ENCODE assay signal across 26 cellular contexts in the genomic region with DNA sequence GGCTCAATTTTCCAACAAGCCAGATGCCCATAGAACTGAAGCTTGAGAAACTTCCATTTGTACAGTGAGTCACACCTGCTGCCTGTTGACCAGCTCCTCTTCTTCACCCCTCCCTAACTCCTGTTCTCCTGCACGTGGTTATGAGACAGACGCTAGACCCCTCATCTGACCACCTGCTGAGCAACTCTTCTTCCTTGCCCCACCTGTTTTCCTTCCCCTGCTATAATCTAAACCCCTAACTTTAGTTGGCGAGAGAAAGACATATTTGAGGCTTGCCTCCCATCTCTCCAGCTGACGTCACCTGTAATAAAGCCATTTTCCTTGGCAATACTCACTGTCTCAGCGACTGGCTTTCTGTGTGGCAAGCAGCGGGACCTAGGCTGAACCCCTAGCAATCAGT. TPM values are rescaled to one million over a fixed set of nuclear protein-coding genes. Genes with fewer than 3 reads are reported as not detected.
A peak's percentile ranks its signal among the peaks of the same experiment; 100 is the strongest.
DNase-seq lines count a peak whose midpoint lies in the region; ATAC-seq, FAIRE-seq and TF ChIP-seq lines count a peak whose summit lies in the region.
"Had no signal": no experiment of that assay in that cellular context is flagged by ENCODE, and none has a peak within 500 bp of the region (broad histone marks: within the 10 kb centered on the region; RNA-seq: fewer than 3 reads in every experiment).

No MANE protein-coding gene starts in this region.

- DNase-seq in A549 (ENCODE audit: low read depth in 1 of 2, low spot score in 1 of 2) (no peak), LoVo (ENCODE audit: low spot score) (peak; percentile 34), colonic mucosa (peak; percentile 66), mucosa of descending colon (peak in 1 of 3 donors; percentile 61), UCSD-AML1 (lab: John Stamatoyannopoulos, UW; ENCODE audit: unreplicated experiment) (no peak), nucleus accumbens (lab: John Stamatoyannopoulos, UW) (no peak)
- DNase-seq: activated B cell treated with CpG ODN at 0.5 μM for 24 hours; activated naive CD4-positive, alpha-beta T cell treated with anti-CD3 and anti-CD28 coated beads, Interleukin-2, amount 10 ng/mL, durations not matched to agents 7 days and 5 days; brain microvascular endothelial cell; COR-L47; DND-41; effector CD8-positive, alpha-beta T cell; foreskin melanocyte; H9; KG1; left lung; naive thymus-derived CD4-positive, alpha-beta T cell; NCI-H510A; occipital lobe; SJCRH30; stimulated activated CD4-positive, alpha-beta T cell treated with anti-CD3 and anti-CD28 coated beads, Interleukin-2, amount 100 ng/mL, for 24 hours; trophoblast cell had no signal

- POLR2A ChIA-PET in A549 (lab: Yijun Ruan, JAX) = no interaction called here

- peak; percentile 66 to 73; a peak in 5 of 6 replicates for ATAC-seq in A549
- ATAC-seq in mucosa of descending colon = peak; percentile 87
- no peak for ATAC-seq in HG02571 (IDR thresholded peaks at IDR 0.05; ENCODE audit: unreplicated experiment)
- no peak for ATAC-seq in HG02642 (IDR thresholded peaks at IDR 0.05; ENCODE audit: poor library complexity, unreplicated experiment)
- ATAC-seq: left lung; naive thymus-derived CD4-positive, alpha-beta T cell had no signal

- H3K36me3 ChIP-seq in colonic mucosa = no peaks in the 10 kb centered on the region
- H3K36me3 ChIP-seq in mucosa of descending colon (ENCODE audit: low read depth) = no peaks in the 10 kb centered on the region
- H3K36me3 ChIP-seq: BLaER1 treated with 17β-estradiol and CSF1 and Interleukin-3, amounts not matched to agents 10 nM and 100 nM; brain microvascular endothelial cell; left lung; SJCRH30 had no signal

- no peak overlapping the region for H3K9ac ChIP-seq in colonic mucosa (ENCODE audit: low read depth in 2 of 2, low read length in 2 of 2)
- H3K9ac ChIP-seq: BLaER1 treated with 17β-estradiol and CSF1 and Interleukin-3, amounts not matched to agents 10 nM and 100 nM had no signal

- H3K4me2 ChIP-seq in A549 = peak overlapping the region; percentile 50
- H3K4me2 ChIP-seq: BLaER1 treated with 17β-estradiol and CSF1 and Interleukin-3, amounts not matched to agents 10 nM and 100 nM had no signal

- TF ChIP-seq RAD21 in A549 (conservative IDR thresholded peaks at IDR 0.05 in 1 of 2, IDR thresholded peaks at IDR 0.05 in 1 of 2) = no peak

- H3K9me3 ChIP-seq in A549 (peaks cover 8% of the 10 kb centered on the region; the same call in 1 of the 3 replicates), colonic mucosa (no peaks in the 10 kb centered on the region), mucosa of descending colon (peaks cover 9% of the 10 kb centered on the region)
- H3K9me3 ChIP-seq: SJCRH30 had no signal

- no peak for FAIRE-seq in A549 (lab: Jason Lieb, UNC)

- 26% methylated on average over 6 of the region's 6 CpGs for WGBS in A549 (ENCODE audit: missing lambda C conversion rate)

- TF ChIP-seq CTCF in A549 (IDR thresholded peaks at IDR 0.05) (no peak), colonic mucosa (IDR thresholded peaks at IDR 0.05) (no peak), mucosa of descending colon (IDR thresholded peaks at IDR 0.05) (no peak)

- TF ChIP-seq EP300 in A549 (IDR thresholded peaks at IDR 0.05) = no peak

- no peak overlapping the region for H3K27ac ChIP-seq in A549
- peak overlapping the region; percentile 75 for H3K27ac ChIP-seq in colonic mucosa
- H3K27ac ChIP-seq: BLaER1 treated with 17β-estradiol and CSF1 and Interleukin-3, amounts not matched to agents 10 nM and 100 nM; brain microvascular endothelial cell; left lung; SJCRH30; skin epidermis had no signal

- no peaks in the 10 kb centered on the region for H3K27me3 ChIP-seq in colonic mucosa
- H3K27me3 ChIP-seq: BLaER1 treated with 17β-estradiol and CSF1 and Interleukin-3, amounts not matched to agents 10 nM and 100 nM; SJCRH30 had no signal

- H3K4me1 ChIP-seq in A549 = peaks cover 7% of the 10 kb centered on the region; the same call in 2 of the 3 replicates
- no peaks in the 10 kb centered on the region for H3K4me1 ChIP-seq in colonic mucosa
- H3K4me1 ChIP-seq in mucosa of descending colon (ENCODE audit: low read depth) = peaks cover 13% of the 10 kb centered on the region
- H3K4me1 ChIP-seq: left lung, SJCRH30 had no signal

- H3K4me3 ChIP-seq in A549 (no peak overlapping the region), colonic mucosa (no peak overlapping the region), mucosa of descending colon (no peak overlapping the region)
- H3K4me3 ChIP-seq: BLaER1 treated with 17β-estradiol and CSF1 and Interleukin-3, amounts not matched to agents 10 nM and 100 nM; left lung; SJCRH30; skin epidermis had no signal

- CTCF ChIA-PET in A549 (lab: Yijun Ruan, JAX) = interaction anchor here (1.1 to 2.0 kb wide), 3 partner anchors 8 to 211 kb away, joined by 3 to 4 read pairs (median 3); partner anchors contain the start of gene ITM2C

- intact Hi-C loops in colonic mucosa (cut with DNase I) (no loop called here), mucosa of descending colon (cut with DNase I, micrococcal nuclease) (no loop called here)

- TF ChIP-seq POLR2A in A549 (IDR thresholded peaks at IDR 0.05; ENCODE audit: low read length) = no peak

TF ChIP-seq in A549, 52 proteins besides CTCF, POLR2A, EP300 and RAD21:
- no peak for TF ChIP-seq ZFP36 (IDR thresholded peaks at IDR 0.05; ENCODE audit: borderline replicate concordance, partially characterized antibody)

RNA-seq across cellular contexts. Expression of gene ITM2C, which starts 22.3 kb away (rescaled TPM):
- 88.1 and 123 TPM in 2 replicates for polyA plus RNA-seq in A549 (2011; rRNA removed)
- polyA plus RNA-seq in A549 (2012; cell fraction: cytosol; rRNA removed) = 86.8 and 109 TPM in 2 replicates
- polyA plus RNA-seq in A549 (2012; cell fraction: nucleus; rRNA removed) = 138 and 145 TPM in 2 replicates
- polyA plus RNA-seq in A549 (2017; fragmentation: RNase III; extraction: RNeasy Plus Mini Kit Qiagen cat#74134 plus additional on column Dnase treatment) = 63.3 to 105 TPM (median 84.0 TPM) in 3 replicates
- 120 and 150 TPM in 2 replicates for polyA minus RNA-seq in A549 (2011; rRNA and poly(A)+ RNA removed)
- 1,000 to 10,000 TPM; 1,192 to 1,707 TPM for total RNA-seq in colonic mucosa
- 1,000 to 10,000 TPM; 1,048 to 2,192 (median 2,113) TPM for total RNA-seq in mucosa of descending colon

Comparison
In these comparisons a context has a peak if more than half of its experiments do, and no peak if none do; other contexts are left out.
1. ATAC-seq: peak in A549 (2 of 2) and mucosa of descending colon (single experiment); none in HG02571 (single experiment) and HG02642 (single experiment).
2. DNase-seq: peak in LoVo (single experiment) and colonic mucosa (single experiment); none in A549 (0 of 2), UCSD-AML1 (single experiment) and nucleus accumbens (0 of 56).